1 cellular context compared by ENCODE assay signal in genomic region chr14:49220492-49220891, GRCh38.
TF ChIP-seq lines count a peak whose summit lies in the region.

No MANE protein-coding gene starts in this region.

TF ChIP-seq in HepG2, 621 proteins besides CTCF, POLR2A, EP300 and RAD21 (continued from another document):
- TF ChIP-seq ZNF18 (CRISPR knock-in tag; IDR thresholded peaks at IDR 0.05; ENCODE audit: insufficient replicate concordance), result no peak
- no peak for TF ChIP-seq ZNF749 (CRISPR knock-in tag; IDR thresholded peaks at IDR 0.05; ENCODE audit: borderline replicate concordance)
